ENCODE assay signal across 13 cellular contexts in genomic region chr1:84267476-84267875, GRCh38. TPM values are rescaled to one million over a fixed set of nuclear protein-coding genes. Genes with fewer than 3 reads are reported as not detected.
A peak's percentile ranks its signal among the peaks of the same experiment; 100 is the strongest.
DNase-seq lines count a peak whose midpoint lies in the region; ATAC-seq lines count a peak whose summit lies in the region.
"Had no signal": no experiment of that assay in that cellular context is flagged by ENCODE, and none has a peak within 500 bp of the region (broad histone marks: within the 10 kb centered on the region; RNA-seq: fewer than 3 reads in every experiment).

No MANE protein-coding gene starts in this region.

- intact Hi-C loops in left cardiac atrium (cut with DNase I): no loop called here

- in situ Hi-C loops in SK-MEL-5 (cut with HindIII; ENCODE audit: low pct_unique_long_range_greater_than_20kb, low sequenced_read_pairs): no loop called here

- DNase-seq in HT1080 (ENCODE audit: low read depth) (peak; percentile 30), SK-MEL-5 (ENCODE audit: low read depth, low spot score) (peak; percentile 39), kidney tubule cell (ENCODE audit: low spot score) (peak; percentile 11), left cardiac atrium (no peak), GM19238 (ENCODE audit: insufficient read length, low spot score) (no peak)
- DNase-seq: Caco-2; CD8-positive, alpha-beta memory T cell; DND-41; GF-D8; H7 had no signal

- ATAC-seq in GM21723 (IDR thresholded peaks at IDR 0.05; ENCODE audit: unreplicated experiment) (no peak), HG03439 (IDR thresholded peaks at IDR 0.05; ENCODE audit: unreplicated experiment) (no peak), left cardiac atrium (no peak)
- ATAC-seq: GM23338 had no signal

RNA-seq across cellular contexts. Expression of gene SAMD13, which starts 34.0 kb away (rescaled TPM):
- 0.47 and 0.79 TPM in 2 replicates for total RNA-seq in HT1080 (2014; rRNA removed; shearing (Covaris generic))
- 1.2 and 1.4 TPM in 2 replicates for polyA plus RNA-seq in HT1080 (2015; cell fraction: cytosol; rRNA removed)
- polyA plus RNA-seq in HT1080 (2015; cell fraction: nucleus; rRNA removed): 0.22 and 1.6 TPM in 2 replicates
- 3.4 and 5.9 TPM in 2 replicates for total RNA-seq in SK-MEL-5 (2014; rRNA removed; shearing (Covaris generic))
- 2.3 and 3.8 TPM in 2 replicates for polyA plus RNA-seq in SK-MEL-5 (2015; cell fraction: cytosol; rRNA removed)
- polyA plus RNA-seq in SK-MEL-5 (2015; cell fraction: nucleus; rRNA removed): 3.6 and 4.7 TPM in 2 replicates
- total RNA-seq in left cardiac atrium: 1 to 10 TPM in 1 of 2 donors, under 1 TPM in 1; 0.50 to 1.1 TPM

Comparison
In these comparisons a context has a peak if more than half of its experiments do, and no peak if none do; other contexts are left out.
1. DNase-seq: peak in HT1080 (single experiment), SK-MEL-5 (single experiment) and kidney tubule cell (single experiment); none in left cardiac atrium (single experiment) and GM19238 (single experiment).